12 cellular contexts compared by ENCODE assay signal in genomic region chr7:117036836-117037235, GRCh38.
"Had no signal": no experiment of that assay in that cellular context is flagged by ENCODE, and none has a peak within 500 bp of the region (broad histone marks: within the 10 kb centered on the region; RNA-seq: fewer than 3 reads in every experiment).

No MANE protein-coding gene starts in this region.

- H3K36me3 ChIP-seq: adrenal gland, neutrophil had no signal

- H3K36me3 Mint-ChIP-seq: naive thymus-derived CD4-positive, alpha-beta T cell had no signal

- ATAC-seq: naive thymus-derived CD4-positive, alpha-beta T cell had no signal

- H3K4me3 ChIP-seq: adrenal gland, lung had no signal

- DNase-seq: activated CD4-positive, alpha-beta T cell treated with anti-CD3 and anti-CD28 coated beads, Interleukin-2, amount 10 ng/mL, durations not matched to agents 7 days and 5 days; activated CD4-positive, CD25-positive, alpha-beta regulatory T cell; activated naive CD4-positive, alpha-beta T cell treated with anti-CD3 and anti-CD28 coated beads, Interleukin-2, amount 50 U/mL, for 16 hours; midbrain; naive thymus-derived CD4-positive, alpha-beta T cell; small intestine; trophoblast cell had no signal

- FAIRE-seq: small intestine had no signal

- H3K9me3 Mint-ChIP-seq: activated CD4-positive, alpha-beta T cell treated with anti-CD3 and anti-CD28 coated beads, Interleukin-2, amount 10 ng/mL, durations not matched to agents 7 days and 5 days; naive thymus-derived CD4-positive, alpha-beta T cell; T-helper 1 cell treated with Interleukin-12 subunit alpha and Interleukin-12 subunit beta and Interleukin-4 antibody, amounts not matched to agents 30 μg/mL and 1 μg/mL, for 36 hours had no signal

- H3K27me3 ChIP-seq: adrenal gland, dorsolateral prefrontal cortex, neutrophil had no signal

- H3K9me3 ChIP-seq: adrenal gland, neutrophil had no signal

- H3K27ac Mint-ChIP-seq: activated CD4-positive, alpha-beta T cell treated with anti-CD3 and anti-CD28 coated beads, Interleukin-2, amount 10 ng/mL, durations not matched to agents 7 days and 5 days; naive thymus-derived CD4-positive, alpha-beta T cell; T-helper 1 cell treated with Interleukin-12 subunit alpha and Interleukin-12 subunit beta and Interleukin-4 antibody, amounts not matched to agents 30 μg/mL and 1 μg/mL, for 36 hours had no signal

- H3K27ac ChIP-seq: neutrophil had no signal

- H3K4me3 Mint-ChIP-seq: activated CD4-positive, alpha-beta T cell treated with anti-CD3 and anti-CD28 coated beads, Interleukin-2, amount 10 ng/mL, durations not matched to agents 7 days and 5 days; naive thymus-derived CD4-positive, alpha-beta T cell; T-helper 1 cell treated with Interleukin-12 subunit alpha and Interleukin-12 subunit beta and Interleukin-4 antibody, amounts not matched to agents 30 μg/mL and 1 μg/mL, for 36 hours had no signal
